In the genomic region with DNA sequence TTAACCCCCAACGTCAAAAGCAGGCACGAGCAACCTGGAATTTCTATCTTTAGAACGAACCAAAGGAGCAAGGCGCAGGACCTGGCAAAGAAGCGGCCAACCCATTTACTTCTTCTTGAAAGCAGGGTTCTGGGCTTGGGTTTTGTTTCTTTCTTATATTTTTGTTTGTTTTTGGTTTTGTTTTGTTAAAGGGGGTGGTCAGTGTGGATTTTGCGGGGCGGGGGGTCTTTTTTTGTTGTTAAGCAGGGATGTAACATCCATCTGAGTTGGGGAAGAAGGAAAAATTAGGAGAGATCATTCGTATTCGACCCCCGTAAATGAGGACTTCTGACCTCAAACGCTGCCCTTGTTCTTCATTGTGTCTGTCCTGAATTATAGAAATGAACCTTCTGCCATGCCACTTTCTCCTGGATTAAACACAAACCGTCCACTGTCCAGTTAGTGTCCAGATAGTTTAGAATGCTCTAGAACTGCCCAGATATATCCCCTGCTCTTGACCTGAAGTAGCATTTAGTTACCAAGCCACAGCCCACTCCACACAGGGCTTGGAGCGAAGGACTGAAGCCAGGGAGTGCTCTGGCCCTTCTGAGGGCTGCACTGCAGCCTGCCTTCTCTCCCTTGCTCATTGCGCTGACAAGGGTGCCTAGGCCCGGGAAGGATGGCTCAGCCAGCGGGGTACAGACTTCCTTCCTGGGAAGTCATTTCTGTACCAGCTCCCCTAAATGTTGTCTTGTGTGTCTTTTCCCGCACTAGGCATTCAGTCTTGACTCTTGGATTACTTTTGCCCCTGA, we compare ENCODE assay signal across 8 cellular contexts. TPM values are rescaled to one million over a fixed set of nuclear protein-coding genes. Genes with fewer than 3 reads are reported as not detected.
A peak's percentile ranks its signal among the peaks of the same experiment; 100 is the strongest.
DNase-seq lines count a peak whose midpoint lies in the region; ATAC-seq and TF ChIP-seq lines count a peak whose summit lies in the region.

No MANE protein-coding gene starts in this region.

- peak overlapping the region; percentile 77 for H3K56ac ChIP-seq in mesendoderm (ENCODE audit: low read length)

- no peak for ATAC-seq in activated naive CD4-positive, alpha-beta T cell treated with anti-CD3 and anti-CD28 coated beads, Interleukin-2, amount 50 U/mL, for 72 hours
- ATAC-seq in central memory CD8-positive, alpha-beta T cell (replicated peaks; ENCODE audit: extremely low read depth, poor library complexity, severe bottlenecking): no peak
- ATAC-seq in upper lobe of left lung (ENCODE audit: low FRiP score in 2 of 2) (no peak), GM18498 (IDR thresholded peaks at IDR 0.05; ENCODE audit: unreplicated experiment) (no peak)

- no peak overlapping the region for H4K8ac ChIP-seq in mesendoderm (ENCODE audit: low read depth, low read length)

- H3K4me2 ChIP-seq in mesendoderm (ENCODE audit: low read length): peak overlapping the region; percentile 38

- no peak for DNase-seq in activated naive CD4-positive, alpha-beta T cell treated with anti-CD3 and anti-CD28 coated beads, Interleukin-2, amount 50 U/mL, for 72 hours (ENCODE audit: low spot score in 2 of 2)
- DNase-seq in central memory CD8-positive, alpha-beta T cell (ENCODE audit: low spot score in 2 of 2): no peak
- DNase-seq in mesendoderm (no peak), upper lobe of left lung (peak in 1 of 2 donors; percentile 23), NCI-H226 (no peak), NCI-H526 (lab: John Stamatoyannopoulos, UW) (no peak)

- no peak for TF ChIP-seq POLR2A in upper lobe of left lung (IDR thresholded peaks at IDR 0.05)

- no peaks in the 10 kb centered on the region for H3K79me1 ChIP-seq in mesendoderm (ENCODE audit: low read length)

- no peak overlapping the region for H3K27ac Mint-ChIP-seq in activated naive CD4-positive, alpha-beta T cell treated with anti-CD3 and anti-CD28 coated beads, Interleukin-2, amount 50 U/mL, for 24 hours
- H3K27ac Mint-ChIP-seq in activated naive CD4-positive, alpha-beta T cell treated with anti-CD3 and anti-CD28 coated beads, Interleukin-2, amount 50 U/mL, for 72 hours: peak overlapping the region in 1 of 2 donors; percentile 71
- no peak overlapping the region for H3K27ac Mint-ChIP-seq in central memory CD8-positive, alpha-beta T cell (ENCODE audit: low read depth)

- H3K27me3 ChIP-seq in mesendoderm (ENCODE audit: insufficient read depth, low read length, poor library complexity): no peaks in the 10 kb centered on the region
- H3K27me3 ChIP-seq in upper lobe of left lung: no peaks in the 10 kb centered on the region

- WGBS in mesendoderm (ENCODE audit: extremely low coverage, insufficient coverage, low lambda C conversion rate): no CpG with 5 or more reads among the region's 17 CpGs
- 48 to 59% methylated on average over 17 of the region's 17 CpGs for WGBS in upper lobe of left lung, 2 donors

- H2BK15ac ChIP-seq in mesendoderm (replicated peaks; ENCODE audit: low read depth): no peak overlapping the region

- H3K9me3 ChIP-seq in upper lobe of left lung: no peaks in the 10 kb centered on the region

- H3K36me3 Mint-ChIP-seq in activated naive CD4-positive, alpha-beta T cell treated with anti-CD3 and anti-CD28 coated beads, Interleukin-2, amount 50 U/mL, for 24 hours: peaks cover 2% of the 10 kb centered on the region
- H3K36me3 Mint-ChIP-seq in activated naive CD4-positive, alpha-beta T cell treated with anti-CD3 and anti-CD28 coated beads, Interleukin-2, amount 50 U/mL, for 72 hours: peaks cover 9 to 12% of the 10 kb centered on the region in 2 donors
- H3K36me3 Mint-ChIP-seq in central memory CD8-positive, alpha-beta T cell (ENCODE audit: insufficient read depth): peaks cover 2% of the 10 kb centered on the region

- H3K9me3 Mint-ChIP-seq in activated naive CD4-positive, alpha-beta T cell treated with anti-CD3 and anti-CD28 coated beads, Interleukin-2, amount 50 U/mL, for 24 hours: no peaks in the 10 kb centered on the region
- H3K9me3 Mint-ChIP-seq in activated naive CD4-positive, alpha-beta T cell treated with anti-CD3 and anti-CD28 coated beads, Interleukin-2, amount 50 U/mL, for 72 hours: no peaks in the 10 kb centered on the region
- H3K9me3 Mint-ChIP-seq in central memory CD8-positive, alpha-beta T cell: no peaks in the 10 kb centered on the region

- H3K27ac ChIP-seq in mesendoderm (ENCODE audit: low read depth, low read length): no peak overlapping the region
- H3K27ac ChIP-seq in upper lobe of left lung: peak overlapping the region in 2 of 4 donors; percentile 81 to 90

- H3K9ac ChIP-seq in mesendoderm (ENCODE audit: low read length): peak overlapping the region; percentile 28

- H3K4ac ChIP-seq in mesendoderm (ENCODE audit: low read depth, low read length): no peak overlapping the region

- no peak overlapping the region for H3K23ac ChIP-seq in mesendoderm (ENCODE audit: low read length)

- no peaks in the 10 kb centered on the region for H3K27me3 Mint-ChIP-seq in activated naive CD4-positive, alpha-beta T cell treated with anti-CD3 and anti-CD28 coated beads, Interleukin-2, amount 50 U/mL, for 24 hours
- H3K27me3 Mint-ChIP-seq in central memory CD8-positive, alpha-beta T cell: peaks cover 54% of the 10 kb centered on the region

- TF ChIP-seq EP300 in upper lobe of left lung (IDR thresholded peaks at IDR 0.05): no peak

- H4K5ac ChIP-seq in mesendoderm (ENCODE audit: low read length): no peak overlapping the region

- H2BK120ac ChIP-seq in mesendoderm (ENCODE audit: low read depth, low read length): no peak overlapping the region

- peak overlapping the region; percentile 95 for H3K4me3 Mint-ChIP-seq in activated naive CD4-positive, alpha-beta T cell treated with anti-CD3 and anti-CD28 coated beads, Interleukin-2, amount 50 U/mL, for 24 hours
- H3K4me3 Mint-ChIP-seq in central memory CD8-positive, alpha-beta T cell: peak overlapping the region; percentile 82

- H2BK5ac ChIP-seq in mesendoderm (ENCODE audit: low read length): no peak overlapping the region

- H3K36me3 ChIP-seq in mesendoderm (ENCODE audit: control insufficient read depth, insufficient read depth, low read length): no peaks in the 10 kb centered on the region
- H3K36me3 ChIP-seq in upper lobe of left lung: no peaks in the 10 kb centered on the region

- H3K4me1 ChIP-seq in mesendoderm (ENCODE audit: control insufficient read depth, low read depth, low read length) (peaks cover 2% of the 10 kb centered on the region), upper lobe of left lung (peaks cover 5 to 32% (median 23%) of the 10 kb centered on the region in 4 donors)

- no peak for TF ChIP-seq CTCF in upper lobe of left lung (IDR thresholded peaks at IDR 0.05)

- H3K4me3 ChIP-seq in mesendoderm (ENCODE audit: low read length) (no peak overlapping the region), upper lobe of left lung (peak overlapping the region in 3 of 4 donors; percentile 63 to 98 (median 90))

- H2AK5ac ChIP-seq in mesendoderm (ENCODE audit: low read length): no peak overlapping the region

- peaks cover 36% of the 10 kb centered on the region for H3K79me2 ChIP-seq in mesendoderm (ENCODE audit: control insufficient read depth, insufficient read depth, low read length)

- H3K4me1 Mint-ChIP-seq in activated naive CD4-positive, alpha-beta T cell treated with anti-CD3 and anti-CD28 coated beads, Interleukin-2, amount 50 U/mL, for 24 hours: peaks cover 27% of the 10 kb centered on the region
- peaks cover 10% of the 10 kb centered on the region for H3K4me1 Mint-ChIP-seq in central memory CD8-positive, alpha-beta T cell

- peak overlapping the region; percentile 33 for H3K18ac ChIP-seq in mesendoderm (ENCODE audit: low read length)

RNA-seq across cellular contexts. Expression of gene APP, which starts 0.9 kb away (rescaled TPM):
- total RNA-seq in activated naive CD4-positive, alpha-beta T cell treated with anti-CD3 and anti-CD28 coated beads, Interleukin-2, amount 50 U/mL, for 72 hours: 10 to 100 TPM; 38.5 to 81.4 TPM
- polyA plus RNA-seq in mesendoderm (2013, experiment 1 of 2): 355 TPM
- polyA plus RNA-seq in mesendoderm (2013, experiment 2 of 2): 363 TPM
- 100 to 1,000 TPM; 177 to 444 (median 391) TPM for total RNA-seq in upper lobe of left lung
